Comparison of ENCODE assay signal across 1 cellular context in the genomic region with DNA sequence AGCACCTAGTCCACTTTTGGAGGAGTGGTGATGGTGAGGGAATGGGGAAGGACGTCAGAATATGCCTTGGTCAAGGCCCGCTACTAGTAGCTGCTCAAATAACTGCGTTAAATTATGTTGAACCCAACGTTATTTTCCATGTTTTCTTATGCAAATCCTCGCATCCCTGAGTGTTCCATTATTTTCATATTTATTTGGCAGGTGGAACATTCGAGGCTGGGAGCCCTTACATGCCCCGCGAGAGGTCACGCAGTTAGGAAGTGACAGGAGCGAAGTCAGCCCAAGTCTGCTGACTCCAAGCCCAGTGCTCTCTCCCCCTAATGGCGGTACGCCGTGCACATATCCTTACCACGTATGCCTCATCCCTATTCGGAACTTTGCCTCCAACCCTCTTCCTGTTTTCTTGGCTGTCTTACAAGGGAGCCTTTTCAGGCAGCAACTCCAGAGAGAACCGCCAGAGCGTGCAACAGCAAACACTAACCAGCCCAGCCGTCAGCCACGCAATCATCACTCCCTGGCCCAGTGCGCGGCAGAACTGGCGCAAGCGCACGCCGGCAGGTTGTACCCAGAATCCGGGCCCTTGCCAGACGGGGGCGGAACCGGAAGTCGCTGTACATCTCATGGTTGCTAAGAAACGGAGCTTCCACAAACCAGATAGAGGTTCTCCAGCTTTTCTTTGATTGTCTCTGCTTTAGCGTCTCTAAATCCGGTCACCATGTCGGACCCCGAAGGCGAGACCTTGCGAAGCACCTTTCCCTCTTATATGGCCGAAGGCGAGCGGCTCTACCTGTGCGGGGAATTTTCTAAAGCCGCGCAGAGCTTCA.
TF ChIP-seq lines count a peak whose summit lies in the region.

A gene with protein sequence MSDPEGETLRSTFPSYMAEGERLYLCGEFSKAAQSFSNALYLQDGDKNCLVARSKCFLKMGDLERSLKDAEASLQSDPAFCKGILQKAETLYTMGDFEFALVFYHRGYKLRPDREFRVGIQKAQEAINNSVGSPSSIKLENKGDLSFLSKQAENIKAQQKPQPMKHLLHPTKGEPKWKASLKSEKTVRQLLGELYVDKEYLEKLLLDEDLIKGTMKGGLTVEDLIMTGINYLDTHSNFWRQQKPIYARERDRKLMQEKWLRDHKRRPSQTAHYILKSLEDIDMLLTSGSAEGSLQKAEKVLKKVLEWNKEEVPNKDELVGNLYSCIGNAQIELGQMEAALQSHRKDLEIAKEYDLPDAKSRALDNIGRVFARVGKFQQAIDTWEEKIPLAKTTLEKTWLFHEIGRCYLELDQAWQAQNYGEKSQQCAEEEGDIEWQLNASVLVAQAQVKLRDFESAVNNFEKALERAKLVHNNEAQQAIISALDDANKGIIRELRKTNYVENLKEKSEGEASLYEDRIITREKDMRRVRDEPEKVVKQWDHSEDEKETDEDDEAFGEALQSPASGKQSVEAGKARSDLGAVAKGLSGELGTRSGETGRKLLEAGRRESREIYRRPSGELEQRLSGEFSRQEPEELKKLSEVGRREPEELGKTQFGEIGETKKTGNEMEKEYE (plus strand): TSS at position 609 of the 824 bp plus-strand sequence. CDS start 107 bp downstream, at position 716.

TF ChIP-seq in K562, 482 proteins besides CTCF, POLR2A, EP300 and RAD21 (continued from another document and continues in another):
- TF ChIP-seq MLLT1 (IDR thresholded peaks at IDR 0.05) (peak; percentile 57 to 72; a peak in 2 of 4 replicates), PTRF (tag; IDR thresholded peaks at IDR 0.05) (no peak), NONO (IDR thresholded peaks at IDR 0.05; ENCODE audit: low read depth in 2 of 2, low read length in 1 of 2) (no peak), ZBTB49 (CRISPR knock-in tag; IDR thresholded peaks at IDR 0.05; ENCODE audit: borderline replicate concordance) (no peak), ZSCAN29 (IDR thresholded peaks at IDR 0.05) (no peak; the same call in 1 of the 2 replicates), CTBP1 (IDR thresholded peaks at IDR 0.05; ENCODE audit: borderline replicate concordance) (peak; percentile 94), ZNF140 (CRISPR knock-in tag; IDR thresholded peaks at IDR 0.05) (no peak), TOE1 (IDR thresholded peaks at IDR 0.05; ENCODE audit: borderline replicate concordance) (no peak), TOE1 (CRISPR knock-in tag; IDR thresholded peaks at IDR 0.05; ENCODE audit: borderline replicate concordance, low read depth) (no peak), ZNF780A (CRISPR knock-in tag; IDR thresholded peaks at IDR 0.05) (no peak), CREB1 (IDR thresholded peaks at IDR 0.05) (peak; percentile 36; the same call in 1 of the 2 replicates), CREB1 (CRISPR knock-in tag; IDR thresholded peaks at IDR 0.05) (peak; percentile 77), ZNF174 (CRISPR knock-in tag; IDR thresholded peaks at IDR 0.05) (no peak), ZFP36 (IDR thresholded peaks at IDR 0.05; ENCODE audit: low read depth, low read length, partially characterized antibody) (peak; percentile 49), ZNF79 (CRISPR knock-in tag; IDR thresholded peaks at IDR 0.05; ENCODE audit: low read depth) (no peak; the same call in 1 of the 2 replicates), U2AF1 (optimal IDR thresholded peaks at IDR 0.05; ENCODE audit: low read depth, low read length) (no peak), BDP1 (IDR thresholded peaks at IDR 0.05; ENCODE audit: insufficient read depth, insufficient read length) (no peak), MTF1 (CRISPR knock-in tag; IDR thresholded peaks at IDR 0.05; ENCODE audit: borderline replicate concordance) (no peak), IRF2 (CRISPR knock-in tag; IDR thresholded peaks at IDR 0.05) (no peak), ESRRA (IDR thresholded peaks at IDR 0.05; ENCODE audit: borderline replicate concordance, low read depth) (peak; percentile 52), BRD9 (IDR thresholded peaks at IDR 0.05; ENCODE audit: low read depth, partially characterized antibody) (peak; percentile 33), E2F3 (CRISPR knock-in tag; IDR thresholded peaks at IDR 0.05) (no peak), CREM (IDR thresholded peaks at IDR 0.05; ENCODE audit: low read depth) (peak; percentile 84), IRF9 (tag; IDR thresholded peaks at IDR 0.05) (no peak), ID3 (CRISPR knock-in tag; IDR thresholded peaks at IDR 0.05) (no peak), ID3 (tag; IDR thresholded peaks at IDR 0.05) (peak; percentile 22; the same call in 1 of the 2 replicates), HNRNPUL1 (IDR thresholded peaks at IDR 0.05; ENCODE audit: low read length) (no peak), ZNF324 (CRISPR knock-in tag; IDR thresholded peaks at IDR 0.05) (no peak), ZNF253 (CRISPR knock-in tag; conservative IDR thresholded peaks at IDR 0.05) (no peak), TEAD4 (IDR thresholded peaks at IDR 0.05; ENCODE audit: low read length) (0 out of 2 replicates have a peak, but pooled peaks have one; percentile 28), TEAD4 (CRISPR knock-in tag; IDR thresholded peaks at IDR 0.05; ENCODE audit: borderline replicate concordance) (no peak), YY1 (IDR thresholded peaks at IDR 0.05; ENCODE audit: borderline replicate concordance in 1 of 3, control insufficient read depth in 1 of 3, extremely low read depth in 1 of 3, insufficient read depth in 3 of 3, insufficient read length in 1 of 3, insufficient replicate concordance in 2 of 3, low read depth in 1 of 3, low read length in 2 of 3) (peak; percentile 31 to 85 (median 69)), CUX1 (CRISPR knock-in tag; IDR thresholded peaks at IDR 0.05) (no peak), TAL1 (IDR thresholded peaks at IDR 0.05) (no peak), ARHGAP35 (IDR thresholded peaks at IDR 0.05; ENCODE audit: partially characterized antibody) (no peak), HDAC1 (IDR thresholded peaks at IDR 0.05) (peak in 1 of 2 experiments; percentile 86; a peak in 2 of 4 replicates), ZNF175 (CRISPR knock-in tag; IDR thresholded peaks at IDR 0.05; ENCODE audit: low read depth) (no peak), ZNF280B (CRISPR knock-in tag; IDR thresholded peaks at IDR 0.05) (no peak), EZH2 (IDR thresholded peaks at IDR 0.05; ENCODE audit: borderline replicate concordance, low read depth, low read length) (no peak), NFATC3 (IDR thresholded peaks at IDR 0.05) (no peak), ZNF764 (CRISPR knock-in tag; IDR thresholded peaks at IDR 0.05; ENCODE audit: low read depth) (no peak)
- TF ChIP-seq, protein P1, sequence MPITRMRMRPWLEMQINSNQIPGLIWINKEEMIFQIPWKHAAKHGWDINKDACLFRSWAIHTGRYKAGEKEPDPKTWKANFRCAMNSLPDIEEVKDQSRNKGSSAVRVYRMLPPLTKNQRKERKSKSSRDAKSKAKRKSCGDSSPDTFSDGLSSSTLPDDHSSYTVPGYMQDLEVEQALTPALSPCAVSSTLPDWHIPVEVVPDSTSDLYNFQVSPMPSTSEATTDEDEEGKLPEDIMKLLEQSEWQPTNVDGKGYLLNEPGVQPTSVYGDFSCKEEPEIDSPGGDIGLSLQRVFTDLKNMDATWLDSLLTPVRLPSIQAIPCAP (CRISPR knock-in tag; IDR thresholded peaks at IDR 0.05; ENCODE audit: borderline replicate concordance): no peak
- TF ChIP-seq, protein P2, sequence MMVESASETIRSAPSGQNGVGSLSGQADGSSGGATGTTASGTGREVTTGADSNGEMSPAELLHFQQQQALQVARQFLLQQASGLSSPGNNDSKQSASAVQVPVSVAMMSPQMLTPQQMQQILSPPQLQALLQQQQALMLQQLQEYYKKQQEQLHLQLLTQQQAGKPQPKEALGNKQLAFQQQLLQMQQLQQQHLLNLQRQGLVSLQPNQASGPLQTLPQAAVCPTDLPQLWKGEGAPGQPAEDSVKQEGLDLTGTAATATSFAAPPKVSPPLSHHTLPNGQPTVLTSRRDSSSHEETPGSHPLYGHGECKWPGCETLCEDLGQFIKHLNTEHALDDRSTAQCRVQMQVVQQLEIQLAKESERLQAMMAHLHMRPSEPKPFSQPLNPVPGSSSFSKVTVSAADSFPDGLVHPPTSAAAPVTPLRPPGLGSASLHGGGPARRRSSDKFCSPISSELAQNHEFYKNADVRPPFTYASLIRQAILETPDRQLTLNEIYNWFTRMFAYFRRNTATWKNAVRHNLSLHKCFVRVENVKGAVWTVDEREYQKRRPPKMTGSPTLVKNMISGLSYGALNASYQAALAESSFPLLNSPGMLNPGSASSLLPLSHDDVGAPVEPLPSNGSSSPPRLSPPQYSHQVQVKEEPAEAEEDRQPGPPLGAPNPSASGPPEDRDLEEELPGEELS (CRISPR knock-in tag; IDR thresholded peaks at IDR 0.05; ENCODE audit: borderline replicate concordance): no peak
